In the genomic region with DNA sequence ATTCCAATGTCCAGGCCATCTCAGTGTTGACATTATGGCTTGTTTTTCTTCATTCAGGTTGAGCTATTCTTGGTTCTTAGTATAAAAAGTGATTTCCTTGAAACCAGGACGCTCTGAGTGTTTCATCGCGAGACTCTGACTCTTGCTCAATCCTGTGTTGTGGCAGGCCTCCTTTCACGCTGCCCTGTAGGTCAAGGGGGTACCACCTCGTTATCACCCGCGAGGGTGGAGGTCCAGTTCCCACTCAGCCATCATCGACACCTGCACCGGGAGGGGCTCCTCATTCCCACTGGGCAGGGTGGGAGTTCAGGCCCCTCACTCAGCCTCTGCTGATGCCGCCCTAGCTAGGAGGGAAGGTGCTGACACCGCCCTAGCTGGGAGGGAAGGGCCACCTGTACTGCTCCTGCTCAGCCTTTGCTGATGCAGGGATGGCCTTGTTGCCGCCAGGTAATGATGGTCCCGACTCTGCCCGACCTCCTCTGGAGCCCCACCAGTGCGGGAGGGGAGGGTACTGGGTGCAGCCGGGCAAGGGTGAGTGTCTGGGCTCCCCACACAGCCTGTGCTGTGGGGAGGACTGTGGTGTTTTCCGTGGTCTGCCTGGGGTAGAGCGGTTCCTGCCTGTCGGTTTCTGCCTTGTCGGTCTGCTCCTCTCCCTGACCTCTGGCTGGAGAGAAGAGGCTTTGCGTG, we compare ENCODE assay signal across 21 cellular contexts.
"Had no signal": no experiment of that assay in that cellular context is flagged by ENCODE, and none has a peak within 500 bp of the region (broad histone marks: within the 10 kb centered on the region; RNA-seq: fewer than 3 reads in every experiment).

No MANE protein-coding gene starts in this region.

- H3K9me3 Mint-ChIP-seq: activated naive CD4-positive, alpha-beta T cell treated with anti-CD3 and anti-CD28 coated beads for 36 hours; activated naive CD8-positive, alpha-beta T cell treated with anti-CD3 and anti-CD28 coated beads, Interleukin-2, amount 10 ng/mL, durations not matched to agents 7 days and 5 days; memory B cell; nephron progenitor cell; T-cell; T-helper 2 cell treated with Interferon-gamma antibody and Interleukin-4, amounts not matched to agents 5 μg/mL and 100 μg/mL, for 36 hours had no signal

- H3K4me3 Mint-ChIP-seq: activated naive CD4-positive, alpha-beta T cell treated with anti-CD3 and anti-CD28 coated beads for 36 hours; activated naive CD8-positive, alpha-beta T cell treated with anti-CD3 and anti-CD28 coated beads, Interleukin-2, amount 10 ng/mL, durations not matched to agents 7 days and 5 days; memory B cell; nephron progenitor cell; T-cell; T-helper 2 cell treated with Interferon-gamma antibody and Interleukin-4, amounts not matched to agents 5 μg/mL and 100 μg/mL, for 36 hours had no signal

- H3K27ac Mint-ChIP-seq: activated naive CD4-positive, alpha-beta T cell treated with anti-CD3 and anti-CD28 coated beads for 36 hours; activated naive CD8-positive, alpha-beta T cell treated with anti-CD3 and anti-CD28 coated beads, Interleukin-2, amount 10 ng/mL, durations not matched to agents 7 days and 5 days; memory B cell; nephron progenitor cell; progenitor cell of endocrine pancreas; T-cell; T-helper 2 cell treated with Interferon-gamma antibody and Interleukin-4, amounts not matched to agents 5 μg/mL and 100 μg/mL, for 36 hours had no signal

- H3K4me1 Mint-ChIP-seq: T-cell had no signal

- H3K4me1 ChIP-seq: colonic mucosa, heart left ventricle, upper lobe of left lung had no signal

- H3K9me3 ChIP-seq: colonic mucosa, heart left ventricle, upper lobe of left lung had no signal

- DNase-seq: activated CD4-positive, alpha-beta T cell treated with anti-CD3 and anti-CD28 coated beads, Interleukin-2, amount 50 U/mL, for 48 hours; activated effector memory CD4-positive, alpha-beta T cell treated with Interleukin-2 at 50 U/mL for 16 hours; activated naive CD4-positive, alpha-beta T cell treated with anti-CD3 and anti-CD28 coated beads for 36 hours; activated naive CD8-positive, alpha-beta T cell treated with anti-CD3 and anti-CD28 coated beads, Interleukin-2, amount 10 ng/mL, durations not matched to agents 7 days and 5 days; activated T-cell treated with anti-CD3 and anti-CD28 coated beads, Interleukin-2, amount 50 U/mL, for 48 hours; amniotic stem cell; colonic mucosa; left cardiac atrium; nephron progenitor cell; retina; stimulated activated CD4-positive, alpha-beta T cell treated with anti-CD3 and anti-CD28 coated beads, Interleukin-2, amount 100 ng/mL, for 48 hours; stimulated activated CD8-positive, alpha-beta memory T cell treated with anti-CD3 and anti-CD28 coated beads, Interleukin-4, amount 100 ng/mL, for 48 hours; stimulated activated naive CD4-positive, alpha-beta T cell; T-cell; upper lobe of left lung; WERI-Rb-1 had no signal

- H3K27ac ChIP-seq: colonic mucosa, epithelial cell of prostate, heart left ventricle, upper lobe of left lung, WERI-Rb-1 had no signal

- H3K27me3 Mint-ChIP-seq: activated naive CD8-positive, alpha-beta T cell treated with anti-CD3 and anti-CD28 coated beads, Interleukin-2, amount 10 ng/mL, durations not matched to agents 7 days and 5 days; memory B cell; progenitor cell of endocrine pancreas; T-cell had no signal

- H3K27me3 ChIP-seq: colonic mucosa, heart left ventricle, upper lobe of left lung had no signal

- ATAC-seq: heart left ventricle, left cardiac atrium, T-cell had no signal

- H3K36me3 ChIP-seq: colonic mucosa had no signal

- H3K4me3 ChIP-seq: colonic mucosa, heart left ventricle, upper lobe of left lung had no signal
